In genomic region chr1:209820986-209821385, GRCh38 we compare ENCODE assay signal across 21 cellular contexts. TPM values are rescaled to one million over a fixed set of nuclear protein-coding genes. Genes with fewer than 3 reads are reported as not detected.
DNase-seq lines count a peak whose midpoint lies in the region; ATAC-seq, FAIRE-seq and TF ChIP-seq lines count a peak whose summit lies in the region.
"Had no signal": no experiment of that assay in that cellular context is flagged by ENCODE, and none has a peak within 500 bp of the region (broad histone marks: within the 10 kb centered on the region; RNA-seq: fewer than 3 reads in every experiment).

No MANE protein-coding gene starts in this region.

- H3K4me2 ChIP-seq in mammary epithelial cell (ENCODE audit: insufficient read depth, low read depth, low read length) (no peak overlapping the region), keratinocyte (ENCODE audit: control insufficient read depth, extremely low read depth, insufficient read depth, low read depth, low read length) (no peak overlapping the region)
- H3K4me2 ChIP-seq: BLaER1, GM23338 had no signal

- ATAC-seq in HG02981 (IDR thresholded peaks at IDR 0.05; ENCODE audit: unreplicated experiment) = no peak
- ATAC-seq: GM23338, HCT116, HepG2 had no signal

- TF ChIP-seq CTCF in mammary epithelial cell (conservative IDR thresholded peaks at IDR 0.05 in 1 of 2, IDR thresholded peaks at IDR 0.05 in 1 of 2; ENCODE audit: extremely low read depth in 1 of 2, insufficient read depth in 1 of 2, low read depth in 1 of 2, low read length in 2 of 2) = no peak
- no peak for TF ChIP-seq CTCF in MCF 10A (IDR thresholded peaks at IDR 0.05; ENCODE audit: unreplicated experiment)
- no peak for TF ChIP-seq CTCF in epithelial cell of esophagus (IDR thresholded peaks at IDR 0.05; ENCODE audit: insufficient read depth, low read depth, low read length, missing control alignments)
- no peak for TF ChIP-seq CTCF in keratinocyte (optimal IDR thresholded peaks at IDR 0.05 in 1 of 3, IDR thresholded peaks at IDR 0.05 in 1 of 3, conservative IDR thresholded peaks at IDR 0.05 in 1 of 3; ENCODE audit: extremely low read depth in 1 of 3, insufficient read depth in 2 of 3, low read length in 3 of 3)
- no peak for TF ChIP-seq CTCF in HFFc6 (IDR thresholded peaks at IDR 0.05)

- H3K4me1 Mint-ChIP-seq in MCF 10A (ENCODE audit: insufficient read depth, unreplicated experiment) = peaks cover 30% of the 10 kb centered on the region
- peaks cover 50% of the 10 kb centered on the region for H3K4me1 Mint-ChIP-seq in HFFc6 (ENCODE audit: low read depth)

- POLR2A ChIA-PET in MCF 10A (lab: Yijun Ruan, JAX) = interaction anchor here (1.3 to 21.0 kb wide), 4 partner anchors 9 to 36 kb away, joined by 4 to 1382 read pairs (median 75); partner anchors contain the start of genes C1orf74 and IRF6

- H3K27me3 ChIP-seq in mammary epithelial cell (ENCODE audit: insufficient read depth, low read length) (no peaks in the 10 kb centered on the region), keratinocyte (ENCODE audit: control insufficient read depth, extremely low read depth, insufficient read depth, low read length) (no peaks in the 10 kb centered on the region)
- H3K27me3 ChIP-seq: BLaER1 had no signal

- no peaks in the 10 kb centered on the region for H3K9me1 ChIP-seq in keratinocyte (ENCODE audit: control insufficient read depth, extremely low read depth, insufficient read depth, low read length)

- H3K9me3 Mint-ChIP-seq in MCF 10A (ENCODE audit: unreplicated experiment) = no peaks in the 10 kb centered on the region
- H3K9me3 Mint-ChIP-seq in HFFc6 = no peaks in the 10 kb centered on the region
- H3K9me3 Mint-ChIP-seq: CD14-positive monocyte; CD4-positive, alpha-beta memory T cell; GM23338 had no signal

- H3K27me3 Mint-ChIP-seq in MCF 10A (ENCODE audit: insufficient read depth, unreplicated experiment) (no peaks in the 10 kb centered on the region), HFFc6 (ENCODE audit: insufficient read depth) (peaks cover 1% of the 10 kb centered on the region; the same call in 1 of the 2 replicates)

- peaks cover 43% of the 10 kb centered on the region for H3K4me1 ChIP-seq in mammary epithelial cell (ENCODE audit: insufficient read depth, low read length)
- peaks cover 55% of the 10 kb centered on the region for H3K4me1 ChIP-seq in keratinocyte (ENCODE audit: control insufficient read depth, extremely low read depth, insufficient read depth, low read length)
- H3K4me1 ChIP-seq: BLaER1 had no signal

- H3K9ac ChIP-seq in mammary epithelial cell (ENCODE audit: insufficient read depth, low read length) (no peak overlapping the region), keratinocyte (ENCODE audit: control insufficient read depth, extremely low read depth, insufficient read depth, low read length) (no peak overlapping the region)
- H3K9ac ChIP-seq: BLaER1 had no signal

- dilution Hi-C loops in mammary epithelial cell (cut with HindIII; ENCODE audit: low sequenced_read_pairs) = no loop called here
- dilution Hi-C loops in keratinocyte (cut with MboI; ENCODE audit: extremely low pct_ligation_motif_present, low sequenced_read_pairs) = no loop called here

- H2AFZ ChIP-seq in mammary epithelial cell (ENCODE audit: low read depth, low read length) (no peak overlapping the region), keratinocyte (ENCODE audit: control insufficient read depth, low read length) (no peak overlapping the region)
- H2AFZ ChIP-seq: GM23338 had no signal

- CTCF ChIA-PET in mammary epithelial cell (lab: Charles Lee; ENCODE audit: low non-redundant PET) = no interaction called here
- CTCF ChIA-PET in MCF 10A (lab: Yijun Ruan, JAX) = interaction anchor here (0.6 to 30.3 kb wide), 16 partner anchors 3 to 499 kb away, joined by 3 to 1144 read pairs (median 5); partner anchors contain the start of genes IRF6, LAMB3 and UTP25

- H4K20me1 ChIP-seq in mammary epithelial cell (ENCODE audit: insufficient read depth, low read length) (no peaks in the 10 kb centered on the region), keratinocyte (ENCODE audit: control insufficient read depth, extremely low read depth, insufficient read depth, low read length) (no peaks in the 10 kb centered on the region)
- H4K20me1 ChIP-seq: BLaER1 had no signal

- in situ Hi-C loops in mammary epithelial cell (cut with MboI; ENCODE audit: low sequenced_read_pairs in 2 of 2) = no loop called here

- H3K36me3 Mint-ChIP-seq in MCF 10A (ENCODE audit: insufficient read depth, unreplicated experiment) (peaks cover 8% of the 10 kb centered on the region), HFFc6 (ENCODE audit: low read depth) (peaks cover 5% of the 10 kb centered on the region; the same call in 1 of the 2 replicates)
- H3K36me3 Mint-ChIP-seq: CD14-positive monocyte; CD4-positive, alpha-beta memory T cell had no signal

- H3K79me2 ChIP-seq in mammary epithelial cell (ENCODE audit: insufficient read depth, low read length) = no peaks in the 10 kb centered on the region
- no peaks in the 10 kb centered on the region for H3K79me2 ChIP-seq in keratinocyte (ENCODE audit: control insufficient read depth, insufficient read depth, low read length)

- intact Hi-C loops in mammary epithelial cell (cut with micrococcal nuclease) = no loop called here
- intact Hi-C loops in MCF 10A (cut with micrococcal nuclease) = no loop called here

- H3K4me3 Mint-ChIP-seq in MCF 10A (ENCODE audit: unreplicated experiment) = no peak overlapping the region
- no peak overlapping the region for H3K4me3 Mint-ChIP-seq in HFFc6
- H3K4me3 Mint-ChIP-seq: CD14-positive monocyte; CD4-positive, alpha-beta memory T cell; GM23338 had no signal

- no peak overlapping the region for H3K4me3 ChIP-seq in mammary epithelial cell (replicated peaks in 1 of 3; ENCODE audit: insufficient read depth in 1 of 3, low read depth in 2 of 3, low read length in 3 of 3)
- H3K4me3 ChIP-seq in epithelial cell of esophagus (ENCODE audit: low read length) = no peak overlapping the region
- H3K4me3 ChIP-seq in keratinocyte (ENCODE audit: control insufficient read depth in 2 of 3, extremely low read depth in 1 of 3, insufficient read depth in 2 of 3, low read depth in 1 of 3, low read length in 3 of 3) = no peak overlapping the region
- H3K4me3 ChIP-seq: BLaER1, GM23338 had no signal

- peak overlapping the region; percentile 45 for H3K27ac ChIP-seq in mammary epithelial cell (ENCODE audit: insufficient read depth, low read depth, low read length)
- H3K27ac ChIP-seq in keratinocyte (ENCODE audit: control insufficient read depth, insufficient read depth, low read length) = peak overlapping the region; percentile 29
- H3K27ac ChIP-seq: 22Rv1, BLaER1 had no signal

- 63% methylated on average over 3 of the region's 4 CpGs for WGBS in mammary epithelial cell (ENCODE audit: low coverage, missing lambda C conversion rate)

- H3K9me3 ChIP-seq in mammary epithelial cell (replicated peaks; ENCODE audit: insufficient read depth, low read length) (no peaks in the 10 kb centered on the region), keratinocyte (ENCODE audit: control insufficient read depth, low read depth, low read length) (no peaks in the 10 kb centered on the region)
- H3K9me3 ChIP-seq: BLaER1 had no signal

- BruUV-seq in mammary epithelial cell (replicated peaks; lab: Mats Ljungman, UMichigan) (no TSS peak), MCF 10A (replicated peaks; lab: Mats Ljungman, UMichigan) (no TSS peak)

- H3K36me3 ChIP-seq in mammary epithelial cell (ENCODE audit: insufficient read depth, low read length) = no peaks in the 10 kb centered on the region
- no peaks in the 10 kb centered on the region for H3K36me3 ChIP-seq in keratinocyte (ENCODE audit: control insufficient read depth in 2 of 2, extremely low read depth in 1 of 2, insufficient read depth in 2 of 2, low read length in 2 of 2)
- H3K36me3 ChIP-seq: BLaER1 had no signal

- DNase-seq in mammary epithelial cell (peak; percentile 74), MCF 10A (ENCODE audit: unreplicated experiment) (no peak), epithelial cell of esophagus (ENCODE audit: low read depth) (peak; percentile 67), keratinocyte (ENCODE audit: low read depth, low spot score) (no peak), epidermal melanocyte (ENCODE audit: insufficient read length, low spot score) (no peak), HFFc6 (no peak)
- DNase-seq: CD4-positive, alpha-beta memory T cell; DMS153; DMS79; GDM1; H7 had no signal

- no peak overlapping the region for H3K27ac Mint-ChIP-seq in MCF 10A (ENCODE audit: low read depth, unreplicated experiment)
- no peak overlapping the region for H3K27ac Mint-ChIP-seq in HFFc6
- H3K27ac Mint-ChIP-seq: CD14-positive monocyte; CD4-positive, alpha-beta memory T cell; GM23338 had no signal

- FAIRE-seq in keratinocyte (lab: Jason Lieb, UNC) = no peak
- FAIRE-seq: GM12892, GM18507, HepG2 had no signal

RNA-seq across cellular contexts. Expression of gene UTP25, which starts 6.8 kb away (rescaled TPM):
- total RNA-seq in mammary epithelial cell (10 to 100 TPM in 1 of 2 donors, 1 to 10 TPM in 1; 9.3 to 14.0 TPM), MCF 10A (2022) (20.4 and 23.8 TPM in 2 replicates)
- polyA plus RNA-seq in mammary epithelial cell (8.0 TPM), keratinocyte (12.3 to 13.3 TPM (median 12.4 TPM) in 3 replicates)
- polyA minus RNA-seq in mammary epithelial cell (8.3 TPM), keratinocyte (7.6 to 21.0 TPM (median 15.9 TPM) in 3 replicates)
- polyA plus RNA-seq in keratinocyte (2011; ENCODE audit: low read depth) = 6.7 TPM
- 5.8 and 11.1 TPM in 2 replicates for polyA plus RNA-seq in keratinocyte (2011; cell fraction: cytosol; rRNA removed)
- 22.9 and 25.9 TPM in 2 replicates for polyA plus RNA-seq in keratinocyte (2011; cell fraction: nucleus; rRNA removed)
- 6.9 and 8.0 TPM in 2 replicates for polyA plus RNA-seq in keratinocyte (2012; ENCODE audit: low replicate concordance)
- 3.8 TPM for polyA minus RNA-seq in keratinocyte (2011; cell fraction: cytosol; rRNA and poly(A)+ RNA removed)
- polyA minus RNA-seq in keratinocyte (2011; cell fraction: nucleus; rRNA and poly(A)+ RNA removed) = 21.0 and 35.8 TPM in 2 replicates
- total RNA-seq in HFFc6 (2021; fragmentation: NEBNext Ultra II Directional; extraction: Animal tissue kit (Norgen Biotek cat#: 25700)) = 10 to 100 TPM in 4 of 6 experiments, 1 to 10 TPM in 2; 9.0 to 18.5 (median 16.2) TPM

RNA-seq across cellular contexts. Expression of gene IRF6, which starts 15.0 kb away (rescaled TPM):
- total RNA-seq in mammary epithelial cell (100 to 1,000 TPM; 261 to 422 TPM), MCF 10A (2022) (87.8 and 106 TPM in 2 replicates)
- polyA plus RNA-seq in mammary epithelial cell (252 TPM), keratinocyte (467 to 800 TPM (median 476 TPM) in 3 replicates)
- polyA minus RNA-seq in mammary epithelial cell (369 TPM), keratinocyte (820 to 2,146 TPM (median 1,294 TPM) in 3 replicates)
- 132 TPM for polyA plus RNA-seq in keratinocyte (2011; ENCODE audit: low read depth)
- 474 and 569 TPM in 2 replicates for polyA plus RNA-seq in keratinocyte (2011; cell fraction: cytosol; rRNA removed)
- polyA plus RNA-seq in keratinocyte (2011; cell fraction: nucleus; rRNA removed) = 961 and 1,086 TPM in 2 replicates
- 254 and 343 TPM in 2 replicates for polyA plus RNA-seq in keratinocyte (2012; ENCODE audit: low replicate concordance)
- 651 TPM for polyA minus RNA-seq in keratinocyte (2011; cell fraction: cytosol; rRNA and poly(A)+ RNA removed)
- polyA minus RNA-seq in keratinocyte (2011; cell fraction: nucleus; rRNA and poly(A)+ RNA removed) = 976 and 1,920 TPM in 2 replicates
- total RNA-seq in HFFc6 (2021; fragmentation: NEBNext Ultra II Directional; extraction: Animal tissue kit (Norgen Biotek cat#: 25700)) = 1 to 10 TPM in 2 of 6 experiments, under 1 TPM in 4; 0.14 to 3.2 (median 0.28) TPM
- total RNA-seq: Daoy had no signal
- polyA plus RNA-seq: HepG2 had no signal

RNA-seq across cellular contexts. Expression of gene C1orf74, which starts 36.6 kb away (rescaled TPM):
- total RNA-seq in mammary epithelial cell (10 to 100 TPM; 29.8 to 50.1 TPM), MCF 10A (2022) (6.8 and 7.1 TPM in 2 replicates)
- polyA plus RNA-seq in mammary epithelial cell (13.2 TPM), keratinocyte (48.0 to 65.6 TPM (median 58.1 TPM) in 3 replicates)
- polyA minus RNA-seq in mammary epithelial cell (28.7 TPM), keratinocyte (43.4 to 157 TPM (median 123 TPM) in 3 replicates)
- 13.4 TPM for polyA plus RNA-seq in keratinocyte (2011; ENCODE audit: low read depth)
- polyA plus RNA-seq in keratinocyte (2011; cell fraction: cytosol; rRNA removed) = 37.2 and 60.6 TPM in 2 replicates
- polyA plus RNA-seq in keratinocyte (2011; cell fraction: nucleus; rRNA removed) = 172 and 177 TPM in 2 replicates
- polyA plus RNA-seq in keratinocyte (2012; ENCODE audit: low replicate concordance) = 29.2 and 42.2 TPM in 2 replicates
- polyA minus RNA-seq in keratinocyte (2011; cell fraction: cytosol; rRNA and poly(A)+ RNA removed) = 35.1 TPM
- 215 and 523 TPM in 2 replicates for polyA minus RNA-seq in keratinocyte (2011; cell fraction: nucleus; rRNA and poly(A)+ RNA removed)
- total RNA-seq in HFFc6 (2021; fragmentation: NEBNext Ultra II Directional; extraction: Animal tissue kit (Norgen Biotek cat#: 25700)) = 1 to 10 TPM; 1.8 to 2.7 (median 2.4) TPM

Comparison
In these comparisons a context has a peak if more than half of its experiments do, and no peak if none do; other contexts are left out.
1. DNase-seq: peak in mammary epithelial cell (single experiment) and epithelial cell of esophagus (single experiment); none in MCF 10A (single experiment), keratinocyte (single experiment), epidermal melanocyte (single experiment) and HFFc6 (single experiment).
2. RNA of gene IRF6, which starts 15.0 kb away (total RNA-seq): 261 to 422 TPM in mammary epithelial cell and 87.8 to 106 TPM in MCF 10A; 0.14 to 3.2 TPM in HFFc6; every median in the first group is over 10 times any median in the second.